Comparison of ENCODE assay signal across 1 cellular context in the genomic region with DNA sequence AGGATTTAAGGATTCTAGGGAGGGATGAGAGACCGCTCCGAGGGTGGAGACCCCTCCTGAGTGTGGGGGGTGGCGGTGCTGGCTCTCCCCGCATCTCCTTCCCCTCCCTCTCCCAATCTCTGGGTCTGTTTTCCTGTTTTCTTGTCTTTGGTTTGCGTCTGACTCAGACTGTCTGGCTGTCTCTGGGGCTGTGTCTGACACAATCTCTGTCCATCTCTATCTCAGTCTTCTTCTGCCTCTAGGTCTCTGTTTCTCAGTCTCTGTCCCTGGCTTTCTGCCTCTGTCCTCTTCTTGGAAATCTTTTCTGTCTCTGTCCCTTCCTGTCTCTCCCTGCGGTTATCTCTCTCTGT.
TF ChIP-seq lines count a peak whose summit lies in the region.

No MANE protein-coding gene starts in this region.

TF ChIP-seq in WTC11, 78 proteins besides CTCF, POLR2A, EP300 and RAD21:
- TF ChIP-seq ZNF219 (CRISPR knock-in tag; IDR thresholded peaks at IDR 0.05; ENCODE audit: borderline replicate concordance), result no peak
- TF ChIP-seq MYBL2 (CRISPR knock-in tag; IDR thresholded peaks at IDR 0.05), result 0 out of 2 replicates have a peak, but pooled peaks have one; percentile 26
- TF ChIP-seq OVOL2 (CRISPR knock-in tag; IDR thresholded peaks at IDR 0.05; ENCODE audit: borderline replicate concordance), result no peak
